In genomic region chr2:157107460-157107859, GRCh38 we compare ENCODE assay signal across 18 cellular contexts.
A peak's percentile ranks its signal among the peaks of the same experiment; 100 is the strongest.
DNase-seq lines count a peak whose midpoint lies in the region; ATAC-seq and TF ChIP-seq lines count a peak whose summit lies in the region.
"Had no signal": no experiment of that assay in that cellular context is flagged by ENCODE, and none has a peak within 500 bp of the region (broad histone marks: within the 10 kb centered on the region; RNA-seq: fewer than 3 reads in every experiment).

No MANE protein-coding gene starts in this region.

- ATAC-seq in GM19025 (IDR thresholded peaks at IDR 0.05; ENCODE audit: low read depth, unreplicated experiment) (peak; percentile 29), RWPE2 (ENCODE audit: low read depth) (0 out of 3 replicates have a peak, but pooled peaks have one; percentile 10)
- no peak for ATAC-seq in naive thymus-derived CD4-positive, alpha-beta T cell
- ATAC-seq: HCT116, heart right ventricle had no signal

- no peak overlapping the region for H3K9ac ChIP-seq in mesenchymal stem cell (ENCODE audit: low read length)

- H3K27ac Mint-ChIP-seq in Calu3 (ENCODE audit: unreplicated experiment), result peak overlapping the region; percentile 38
- peak overlapping the region in 1 of 9 donors; percentile 27 for H3K27ac Mint-ChIP-seq in naive thymus-derived CD4-positive, alpha-beta T cell
- H3K27ac Mint-ChIP-seq: activated naive CD8-positive, alpha-beta T cell treated with anti-CD3 and anti-CD28 coated beads, Interleukin-2, amount 10 ng/mL, durations not matched to agents 7 days and 5 days; CD8-positive, alpha-beta memory T cell; T-helper 2 cell treated with Interferon-gamma antibody and Interleukin-4, amounts not matched to agents 5 μg/mL and 100 μg/mL, for 36 hours had no signal

- intact Hi-C loops in Calu3 (cut with micrococcal nuclease; ENCODE audit: unreplicated experiment), result loop anchor here (5.0 kb wide), 1 partner anchor 85 kb away; no protein-coding TSS in a partner anchor
- intact Hi-C loops in naive thymus-derived CD4-positive, alpha-beta T cell (cut with micrococcal nuclease), result no loop called here

- no peak for TF ChIP-seq CTCF in Calu3 (IDR thresholded peaks at IDR 0.05; ENCODE audit: unreplicated experiment)
- TF ChIP-seq CTCF in RWPE2 (IDR thresholded peaks at IDR 0.05; ENCODE audit: poor library complexity, severe bottlenecking), result no peak

- no peak overlapping the region for H3K4me3 Mint-ChIP-seq in Calu3 (ENCODE audit: low read depth, unreplicated experiment)
- no peak overlapping the region for H3K4me3 Mint-ChIP-seq in naive thymus-derived CD4-positive, alpha-beta T cell
- H3K4me3 Mint-ChIP-seq: activated naive CD8-positive, alpha-beta T cell treated with anti-CD3 and anti-CD28 coated beads, Interleukin-2, amount 10 ng/mL, durations not matched to agents 7 days and 5 days; CD8-positive, alpha-beta memory T cell; T-helper 2 cell treated with Interferon-gamma antibody and Interleukin-4, amounts not matched to agents 5 μg/mL and 100 μg/mL, for 36 hours had no signal

- peak overlapping the region; percentile 54 for H2BK5ac ChIP-seq in mesenchymal stem cell (ENCODE audit: low read depth, low read length, poor library complexity, severe bottlenecking)

- no peaks in the 10 kb centered on the region for H3K27me3 ChIP-seq in RWPE2 (ENCODE audit: insufficient read depth, poor library complexity, severe bottlenecking)
- H3K27me3 ChIP-seq in mesenchymal stem cell (ENCODE audit: control insufficient read depth in 1 of 2, insufficient read depth in 1 of 2, low read length in 2 of 2), result no peaks in the 10 kb centered on the region
- no peaks in the 10 kb centered on the region for H3K27me3 ChIP-seq in naive thymus-derived CD4-positive, alpha-beta T cell (ENCODE audit: control insufficient read depth in 2 of 2, insufficient read depth in 2 of 2, low read length in 2 of 2)
- H3K27me3 ChIP-seq: heart right ventricle had no signal

- no peak overlapping the region for H4K8ac ChIP-seq in mesenchymal stem cell (ENCODE audit: low read length)

- no peak overlapping the region for H3K4ac ChIP-seq in mesenchymal stem cell (ENCODE audit: low read depth in 1 of 2, low read length in 2 of 2)

- WGBS in mesenchymal stem cell, result 38% methylated on average over 1 of the region's 1 CpG

- no peak overlapping the region for H2BK120ac ChIP-seq in mesenchymal stem cell (ENCODE audit: low read depth, low read length)

- DNase-seq in Calu3 (peak; percentile 23), RWPE2 (ENCODE audit: low spot score) (no peak), mesenchymal stem cell (no peak), SIG-M5 (lab: John Stamatoyannopoulos, UW) (no peak), ureter (ENCODE audit: low spot score) (no peak)
- no peak for DNase-seq in naive thymus-derived CD4-positive, alpha-beta T cell
- DNase-seq: activated CD4-positive, alpha-beta T cell treated with anti-CD3 and anti-CD28 coated beads, Interleukin-2, amount 50 U/mL, for 1 hour; activated CD8-positive, alpha-beta memory T cell treated with anti-CD3 and anti-CD28 coated beads, Interleukin-2, amount 50 U/mL, for 4 hours; activated naive CD8-positive, alpha-beta T cell treated with anti-CD3 and anti-CD28 coated beads, Interleukin-2, amount 10 ng/mL, durations not matched to agents 7 days and 5 days; CD8-positive, alpha-beta memory T cell; cerebellar nuclear complex; heart right ventricle; NCI-H1930; WERI-Rb-1 had no signal

- CTCF ChIA-PET in Calu3 (lab: Charles Lee), result interaction anchor here (0.8 kb wide), 1 partner anchor 19 kb away, joined by 3 read pairs; no protein-coding TSS in a partner anchor
- CTCF ChIA-PET in naive thymus-derived CD4-positive, alpha-beta T cell (lab: Charles Lee), result no interaction called here

- H2BK15ac ChIP-seq in mesenchymal stem cell (ENCODE audit: low read depth, poor library complexity, severe bottlenecking), result no peak overlapping the region

- no peak overlapping the region for H2AFZ ChIP-seq in mesenchymal stem cell (ENCODE audit: low read depth, low read length)

- peak overlapping the region; percentile 78 for H2AK5ac ChIP-seq in mesenchymal stem cell (ENCODE audit: low read length, severe bottlenecking)

- H3K4me1 ChIP-seq in RWPE2 (ENCODE audit: insufficient read depth, poor library complexity, severe bottlenecking) (no peaks in the 10 kb centered on the region), mesenchymal stem cell (ENCODE audit: control insufficient read depth, insufficient read depth, low read depth, low read length) (peaks cover 4% of the 10 kb centered on the region)
- H3K4me1 ChIP-seq in naive thymus-derived CD4-positive, alpha-beta T cell (ENCODE audit: control insufficient read depth in 2 of 2, insufficient read depth in 2 of 2, low read length in 2 of 2), result no peaks in the 10 kb centered on the region
- H3K4me1 ChIP-seq: heart right ventricle had no signal

- H3K14ac ChIP-seq in mesenchymal stem cell (ENCODE audit: low read length in 2 of 2), result no peak overlapping the region

- no peaks in the 10 kb centered on the region for H3K9me3 ChIP-seq in RWPE2 (ENCODE audit: severe bottlenecking)
- H3K9me3 ChIP-seq in mesenchymal stem cell (ENCODE audit: control insufficient read depth, low read length), result peaks cover 23% of the 10 kb centered on the region
- H3K9me3 ChIP-seq in naive thymus-derived CD4-positive, alpha-beta T cell (ENCODE audit: control insufficient read depth in 2 of 3, low read length in 3 of 3), result no peaks in the 10 kb centered on the region

- H3K36me3 ChIP-seq in RWPE2 (ENCODE audit: low read depth) (no peaks in the 10 kb centered on the region), mesenchymal stem cell (ENCODE audit: control insufficient read depth in 1 of 2, insufficient read depth in 2 of 2, low read depth in 1 of 2, low read length in 2 of 2) (no peaks in the 10 kb centered on the region)
- H3K36me3 ChIP-seq in naive thymus-derived CD4-positive, alpha-beta T cell (ENCODE audit: control insufficient read depth in 2 of 3, insufficient read depth in 3 of 3, low read length in 3 of 3), result no peaks in the 10 kb centered on the region
- H3K36me3 ChIP-seq: heart right ventricle, WERI-Rb-1 had no signal

- no peak overlapping the region for H4K91ac ChIP-seq in mesenchymal stem cell (ENCODE audit: low read length)

- no peaks in the 10 kb centered on the region for H3K9me3 Mint-ChIP-seq in Calu3 (ENCODE audit: low read depth, unreplicated experiment)
- peaks cover 0 to 60% (median 13%) of the 10 kb centered on the region in 11 donors for H3K9me3 Mint-ChIP-seq in naive thymus-derived CD4-positive, alpha-beta T cell

- no peaks in the 10 kb centered on the region for H3K27me3 Mint-ChIP-seq in Calu3 (ENCODE audit: unreplicated experiment)
- peaks cover 0 to 25% (median 3%) of the 10 kb centered on the region in 5 donors for H3K27me3 Mint-ChIP-seq in naive thymus-derived CD4-positive, alpha-beta T cell
- H3K27me3 Mint-ChIP-seq: activated naive CD8-positive, alpha-beta T cell treated with anti-CD3 and anti-CD28 coated beads, Interleukin-2, amount 10 ng/mL, durations not matched to agents 7 days and 5 days had no signal

- H3K79me1 ChIP-seq in mesenchymal stem cell (replicated peaks; ENCODE audit: low read length, poor library complexity, severe bottlenecking), result no peaks in the 10 kb centered on the region

- H2BK12ac ChIP-seq in mesenchymal stem cell (ENCODE audit: low read length in 2 of 2), result no peak overlapping the region

- BruUV-seq in Calu3 (replicated peaks; lab: Mats Ljungman, UMichigan), result no TSS peak

- H3K18ac ChIP-seq in mesenchymal stem cell (ENCODE audit: low read depth in 1 of 2, low read length in 2 of 2), result no peak overlapping the region

- peaks cover 5% of the 10 kb centered on the region for H3K36me3 Mint-ChIP-seq in Calu3 (ENCODE audit: insufficient read depth, unreplicated experiment)
- peaks cover 0 to 16% (median 0%) of the 10 kb centered on the region in 5 donors for H3K36me3 Mint-ChIP-seq in naive thymus-derived CD4-positive, alpha-beta T cell
- H3K36me3 Mint-ChIP-seq: activated naive CD8-positive, alpha-beta T cell treated with anti-CD3 and anti-CD28 coated beads, Interleukin-2, amount 10 ng/mL, durations not matched to agents 7 days and 5 days; CD8-positive, alpha-beta memory T cell had no signal

- POLR2A ChIA-PET in naive thymus-derived CD4-positive, alpha-beta T cell (lab: Charles Lee), result no interaction called here

- peak overlapping the region in 1 of 2 experiments; percentile 42 for H3K23ac ChIP-seq in mesenchymal stem cell (ENCODE audit: low read length in 2 of 2)

- no peak overlapping the region for H3K27ac ChIP-seq in RWPE2 (ENCODE audit: poor library complexity, severe bottlenecking)
- H3K27ac ChIP-seq in mesenchymal stem cell (ENCODE audit: low read length, poor library complexity, severe bottlenecking), result peak overlapping the region; percentile 88
- no peak overlapping the region for H3K27ac ChIP-seq in naive thymus-derived CD4-positive, alpha-beta T cell (ENCODE audit: low read depth, low read length)
- H3K27ac ChIP-seq: epithelial cell of prostate, heart right ventricle, WERI-Rb-1 had no signal

- H3K4me3 ChIP-seq in RWPE2 (ENCODE audit: severe bottlenecking) (no peak overlapping the region), mesenchymal stem cell (ENCODE audit: insufficient read depth in 1 of 2, low read depth in 1 of 2, low read length in 2 of 2) (peak overlapping the region in 1 of 2 experiments; percentile 3)
- no peak overlapping the region for H3K4me3 ChIP-seq in naive thymus-derived CD4-positive, alpha-beta T cell (ENCODE audit: low read length)
- H3K4me3 ChIP-seq: heart right ventricle had no signal

- no peak overlapping the region for H3K4me2 ChIP-seq in mesenchymal stem cell (ENCODE audit: low read length, poor library complexity, severe bottlenecking)

- H3K4me1 Mint-ChIP-seq in Calu3 (ENCODE audit: low read depth, unreplicated experiment), result peaks cover 20% of the 10 kb centered on the region
- no peaks in the 10 kb centered on the region for H3K4me1 Mint-ChIP-seq in naive thymus-derived CD4-positive, alpha-beta T cell
- H3K4me1 Mint-ChIP-seq: CD8-positive, alpha-beta memory T cell had no signal
